ENCODE assay signal across 8 cellular contexts in the genomic region with DNA sequence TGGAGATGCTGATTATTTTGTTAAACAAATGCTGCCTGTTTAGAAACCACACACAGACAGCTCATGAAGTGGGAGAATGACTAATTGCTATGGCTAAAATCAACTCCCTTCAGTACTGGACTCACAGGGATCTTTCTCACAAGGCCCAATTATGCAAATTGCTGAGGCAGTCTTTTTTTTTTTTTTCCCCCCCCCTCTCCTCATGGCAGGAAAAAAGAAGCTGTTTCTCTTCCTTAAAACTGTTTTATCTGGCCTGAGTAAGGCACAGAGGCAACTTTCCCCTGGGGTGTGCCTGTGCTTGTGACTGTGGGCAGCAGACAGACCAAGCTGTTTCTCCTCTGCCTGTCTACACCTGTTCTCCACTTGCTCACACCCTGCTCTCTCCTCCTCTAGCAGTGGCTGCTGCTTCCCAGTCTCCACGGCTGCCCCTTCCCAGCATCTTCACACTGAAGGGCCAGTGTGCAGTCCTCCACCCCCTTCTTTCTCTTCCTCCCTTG.
DNase-seq lines count a peak whose midpoint lies in the region; ATAC-seq and TF ChIP-seq lines count a peak whose summit lies in the region.

No MANE protein-coding gene starts in this region.

- peak overlapping the region; percentile 17 for H3K27ac ChIP-seq in psoas muscle
- no peak overlapping the region for H3K27ac ChIP-seq in effector memory CD4-positive, alpha-beta T cell (ENCODE audit: insufficient read depth, low read length, poor library complexity, severe bottlenecking)

- H3K36me3 Mint-ChIP-seq in dendritic cell treated with granulocyte-macrophage colony-stimulating factor and Interleukin-4, amounts not matched to agents 40 ng/mL and 50 ng/mL, for 4 days (ENCODE audit: low read depth), result no peaks in the 10 kb centered on the region

- no peak overlapping the region for H2AFZ ChIP-seq in Loucy (ENCODE audit: low read length)

- H3K9me3 Mint-ChIP-seq in dendritic cell treated with granulocyte-macrophage colony-stimulating factor and Interleukin-4, amounts not matched to agents 40 ng/mL and 50 ng/mL, for 4 days, result no peaks in the 10 kb centered on the region

- H3K4me1 Mint-ChIP-seq in dendritic cell treated with granulocyte-macrophage colony-stimulating factor and Interleukin-4, amounts not matched to agents 40 ng/mL and 50 ng/mL, for 4 days (ENCODE audit: low read depth), result peaks cover 72% of the 10 kb centered on the region

- no peak overlapping the region for H3K9ac ChIP-seq in Loucy (ENCODE audit: low read depth, low read length, poor library complexity, severe bottlenecking)

- H3F3A ChIP-seq in Loucy (ENCODE audit: low read depth), result no peaks in the 10 kb centered on the region

- 67 to 88% (median 71%) methylated on average over 1 of the region's 1 CpG for WGBS in psoas muscle, 3 donors

- H3K27ac Mint-ChIP-seq in dendritic cell treated with granulocyte-macrophage colony-stimulating factor and Interleukin-4, amounts not matched to agents 40 ng/mL and 50 ng/mL, for 4 days, result peak overlapping the region; percentile 86

- ATAC-seq in Right ventricle myocardium inferior (peak; percentile 20), psoas muscle (no peak), GM18870 (IDR thresholded peaks at IDR 0.05; ENCODE audit: unreplicated experiment) (no peak)

- H3K4me3 Mint-ChIP-seq in dendritic cell treated with granulocyte-macrophage colony-stimulating factor and Interleukin-4, amounts not matched to agents 40 ng/mL and 50 ng/mL, for 4 days, result peak overlapping the region; percentile 35

- H3K79me2 ChIP-seq in Loucy (ENCODE audit: insufficient read depth, low read length), result no peaks in the 10 kb centered on the region

- DNase-seq in Right ventricle myocardium inferior (ENCODE audit: missing footprints) (no peak), cardiac septum (ENCODE audit: low spot score) (no peak), psoas muscle (no peak), T1000 (lab: John Stamatoyannopoulos, UW) (no peak)
- no peak for DNase-seq in effector memory CD4-positive, alpha-beta T cell

- peak overlapping the region; percentile 83 for H3K4me2 ChIP-seq in Loucy (ENCODE audit: low read depth, low read length, poor library complexity, severe bottlenecking)

- TF ChIP-seq CTCF in Loucy (conservative IDR thresholded peaks at IDR 0.05; ENCODE audit: low read length) (no peak), psoas muscle (IDR thresholded peaks at IDR 0.05) (no peak)

- H3K4me1 ChIP-seq in Loucy (ENCODE audit: insufficient read depth, low read length, poor library complexity, severe bottlenecking) (peaks cover 27% of the 10 kb centered on the region), psoas muscle (peaks cover 37% of the 10 kb centered on the region)
- H3K4me1 ChIP-seq in effector memory CD4-positive, alpha-beta T cell (ENCODE audit: control insufficient read depth, insufficient read depth, low read length, poor library complexity, severe bottlenecking), result peaks cover 19% of the 10 kb centered on the region

- H4K20me1 ChIP-seq in Loucy (ENCODE audit: insufficient read depth, low read length, poor library complexity, severe bottlenecking), result no peaks in the 10 kb centered on the region

- H3K36me3 ChIP-seq in Loucy (ENCODE audit: insufficient read depth, low read length) (no peaks in the 10 kb centered on the region), psoas muscle (ENCODE audit: insufficient read depth in 1 of 2, low read depth in 1 of 2) (no peaks in the 10 kb centered on the region)
- no peaks in the 10 kb centered on the region for H3K36me3 ChIP-seq in effector memory CD4-positive, alpha-beta T cell (ENCODE audit: control insufficient read depth, insufficient read depth, low read length)

- H3K27me3 ChIP-seq in Loucy (ENCODE audit: insufficient read depth, low read length, poor library complexity, severe bottlenecking), result no peaks in the 10 kb centered on the region
- H3K27me3 ChIP-seq in psoas muscle (ENCODE audit: insufficient read depth in 3 of 3, low read length in 2 of 3), result no peaks in the 10 kb centered on the region
- peaks cover 6% of the 10 kb centered on the region for H3K27me3 ChIP-seq in effector memory CD4-positive, alpha-beta T cell (replicated peaks; ENCODE audit: control insufficient read depth, insufficient read depth, low read length, poor library complexity, severe bottlenecking)

- H3K9me2 ChIP-seq in Loucy (replicated peaks; ENCODE audit: low read depth, low read length), result no peaks in the 10 kb centered on the region

- H3K4me3 ChIP-seq in Loucy (ENCODE audit: low read length, poor library complexity, severe bottlenecking) (no peak overlapping the region), psoas muscle (no peak overlapping the region)
- no peak overlapping the region for H3K4me3 ChIP-seq in effector memory CD4-positive, alpha-beta T cell (ENCODE audit: insufficient read depth, low read depth, low read length, poor library complexity, severe bottlenecking)

- H3K9me3 ChIP-seq in Loucy (ENCODE audit: insufficient read depth, low read depth, low read length), result no peaks in the 10 kb centered on the region
- no peaks in the 10 kb centered on the region for H3K9me3 ChIP-seq in psoas muscle
- no peaks in the 10 kb centered on the region for H3K9me3 ChIP-seq in effector memory CD4-positive, alpha-beta T cell (ENCODE audit: control insufficient read depth, low read length)

- intact Hi-C loops in Right ventricle myocardium inferior (cut with DNase I) (no loop called here), cardiac septum (cut with DNase I) (loop anchor here (2.0 kb wide), 1 partner anchor 449 kb away; the partner anchor contains the start of gene HYCC1), psoas muscle (cut with DNase I) (no loop called here)
- intact Hi-C loops in dendritic cell treated with granulocyte-macrophage colony-stimulating factor and Interleukin-4, amounts not matched to agents 40 ng/mL and 50 ng/mL, for 4 days (cut with micrococcal nuclease), result loop anchor here (1.0 to 10.0 kb wide), 2 partner anchors 22 to 489 kb away; no protein-coding TSS in a partner anchor

- H3K27me3 Mint-ChIP-seq in dendritic cell treated with granulocyte-macrophage colony-stimulating factor and Interleukin-4, amounts not matched to agents 40 ng/mL and 50 ng/mL, for 4 days, result peaks cover 42% of the 10 kb centered on the region

Comparison
In these comparisons a context has a peak if more than half of its experiments do, and no peak if none do; other contexts are left out.
1. intact Hi-C loops: an anchor here in cardiac septum (2.0 kb wide) and dendritic cell treated with granulocyte-macrophage colony-stimulating factor and Interleukin-4, amounts not matched to agents 40 ng/mL and 50 ng/mL, for 4 days (1.0 to 10.0 kb wide); none called in Right ventricle myocardium inferior and psoas muscle.